In the genomic region with DNA sequence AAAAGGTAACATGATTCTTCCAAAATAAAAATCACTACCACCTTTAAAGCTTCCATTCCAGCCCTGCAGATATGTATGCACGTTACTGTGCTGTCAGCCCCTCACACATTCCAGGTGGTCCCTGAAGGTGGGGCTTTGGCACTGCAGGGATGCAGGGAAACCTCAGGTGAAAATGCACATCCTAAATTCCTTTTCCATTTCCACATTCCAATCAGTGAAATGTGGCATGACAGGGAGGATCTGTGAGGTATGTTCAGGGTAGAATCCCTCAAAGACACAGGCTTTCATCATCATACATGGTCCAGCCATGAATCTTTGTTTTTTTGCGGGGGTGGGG, we compare ENCODE assay signal across 2 cellular contexts.
TF ChIP-seq lines count a peak whose summit lies in the region.

No MANE protein-coding gene starts in this region.

TF ChIP-seq in GM23338, 12 proteins besides CTCF, POLR2A, EP300 and RAD21 (continued from another document):
- no peak for TF ChIP-seq CREB1 (CRISPR knock-in tag; IDR thresholded peaks at IDR 0.05; ENCODE audit: low read depth)
- TF ChIP-seq, protein P1, sequence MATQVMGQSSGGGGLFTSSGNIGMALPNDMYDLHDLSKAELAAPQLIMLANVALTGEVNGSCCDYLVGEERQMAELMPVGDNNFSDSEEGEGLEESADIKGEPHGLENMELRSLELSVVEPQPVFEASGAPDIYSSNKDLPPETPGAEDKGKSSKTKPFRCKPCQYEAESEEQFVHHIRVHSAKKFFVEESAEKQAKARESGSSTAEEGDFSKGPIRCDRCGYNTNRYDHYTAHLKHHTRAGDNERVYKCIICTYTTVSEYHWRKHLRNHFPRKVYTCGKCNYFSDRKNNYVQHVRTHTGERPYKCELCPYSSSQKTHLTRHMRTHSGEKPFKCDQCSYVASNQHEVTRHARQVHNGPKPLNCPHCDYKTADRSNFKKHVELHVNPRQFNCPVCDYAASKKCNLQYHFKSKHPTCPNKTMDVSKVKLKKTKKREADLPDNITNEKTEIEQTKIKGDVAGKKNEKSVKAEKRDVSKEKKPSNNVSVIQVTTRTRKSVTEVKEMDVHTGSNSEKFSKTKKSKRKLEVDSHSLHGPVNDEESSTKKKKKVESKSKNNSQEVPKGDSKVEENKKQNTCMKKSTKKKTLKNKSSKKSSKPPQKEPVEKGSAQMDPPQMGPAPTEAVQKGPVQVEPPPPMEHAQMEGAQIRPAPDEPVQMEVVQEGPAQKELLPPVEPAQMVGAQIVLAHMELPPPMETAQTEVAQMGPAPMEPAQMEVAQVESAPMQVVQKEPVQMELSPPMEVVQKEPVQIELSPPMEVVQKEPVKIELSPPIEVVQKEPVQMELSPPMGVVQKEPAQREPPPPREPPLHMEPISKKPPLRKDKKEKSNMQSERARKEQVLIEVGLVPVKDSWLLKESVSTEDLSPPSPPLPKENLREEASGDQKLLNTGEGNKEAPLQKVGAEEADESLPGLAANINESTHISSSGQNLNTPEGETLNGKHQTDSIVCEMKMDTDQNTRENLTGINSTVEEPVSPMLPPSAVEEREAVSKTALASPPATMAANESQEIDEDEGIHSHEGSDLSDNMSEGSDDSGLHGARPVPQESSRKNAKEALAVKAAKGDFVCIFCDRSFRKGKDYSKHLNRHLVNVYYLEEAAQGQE (IDR thresholded peaks at IDR 0.05; ENCODE audit: unreplicated experiment): no peak
- TF ChIP-seq ZNF331 (CRISPR knock-in tag; IDR thresholded peaks at IDR 0.05; ENCODE audit: low read depth): no peak
- TF ChIP-seq ZNF114 (CRISPR knock-in tag; IDR thresholded peaks at IDR 0.05): no peak
- TF ChIP-seq EZH2 (IDR thresholded peaks at IDR 0.05; ENCODE audit: low read depth, unreplicated experiment): no peak
TF ChIP-seq in GM23338: peak in this region for 0.

TF ChIP-seq in endothelial cell of umbilical vein, 7 proteins besides CTCF, POLR2A, EP300 and RAD21 (continued from another document):
- TF ChIP-seq JUN (IDR thresholded peaks at IDR 0.05; ENCODE audit: borderline replicate concordance, insufficient read depth, insufficient read length, low read depth) (no peak), GATA2 (IDR thresholded peaks at IDR 0.05; ENCODE audit: insufficient read depth, insufficient read length, low read depth, low read length) (no peak), MYC (IDR thresholded peaks at IDR 0.05; ENCODE audit: low read depth, low read length) (no peak), POLR2AphosphoS5 (IDR thresholded peaks at IDR 0.05; ENCODE audit: insufficient read depth, low read depth, low read length) (no peak)
